ENCODE assay signal across 20 cellular contexts in the genomic region with DNA sequence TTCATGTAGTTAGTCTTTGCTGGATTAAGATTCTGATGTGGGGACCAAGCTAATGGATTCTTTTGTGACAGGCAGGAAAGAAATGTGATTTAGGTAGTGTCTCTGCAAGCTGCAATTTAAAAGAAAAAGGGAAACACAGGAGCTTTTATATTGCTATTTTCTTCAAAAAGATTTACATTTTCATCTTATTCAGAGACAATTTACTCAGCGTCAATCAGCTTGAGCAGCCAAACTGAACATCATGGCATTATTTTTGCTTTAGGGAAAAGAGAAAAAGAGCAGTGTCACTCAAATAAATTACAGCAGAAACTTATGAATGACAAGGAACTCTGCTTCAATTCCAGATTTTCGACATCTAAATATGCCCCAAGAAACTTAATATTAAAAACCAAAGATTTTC.
"Had no signal": no experiment of that assay in that cellular context is flagged by ENCODE, and none has a peak within 500 bp of the region (broad histone marks: within the 10 kb centered on the region; RNA-seq: fewer than 3 reads in every experiment).

No MANE protein-coding gene starts in this region.

- ATAC-seq: foreskin keratinocyte, gastrocnemius medialis, heart right ventricle, left cardiac atrium, left lung, left ventricle myocardium superior, lower lobe of right lung had no signal

- H3K27ac ChIP-seq: colonic mucosa, dorsolateral prefrontal cortex, esophagus muscularis mucosa, foreskin keratinocyte, gastrocnemius medialis, heart right ventricle, left lung, lower lobe of right lung had no signal

- H3K27me3 ChIP-seq: colonic mucosa, dorsolateral prefrontal cortex, esophagus muscularis mucosa, foreskin keratinocyte, gastrocnemius medialis, heart right ventricle, left lung had no signal

- H3K9me3 ChIP-seq: colonic mucosa, esophagus muscularis mucosa, gastrocnemius medialis, heart right ventricle, left lung, lower lobe of right lung had no signal

- H3K4me3 ChIP-seq: colonic mucosa, dorsolateral prefrontal cortex, esophagus muscularis mucosa, gastrocnemius medialis, heart right ventricle, left lung, lower lobe of right lung had no signal

- H3K4me1 ChIP-seq: colonic mucosa, foreskin keratinocyte, gastrocnemius medialis, left lung, lower lobe of right lung had no signal

- DNase-seq: cerebellar nuclear complex; colonic mucosa; cortex of kidney; dermis blood vessel endothelial cell; dorsolateral prefrontal cortex; effector CD4-positive, alpha-beta T cell; effector memory CD4-positive, alpha-beta T cell; foreskin keratinocyte; gastrocnemius medialis; glutamatergic neuron; head of caudate nucleus; heart right ventricle; hippocampal formation; left cardiac atrium; left lung; left ventricle myocardium superior; lower lobe of right lung; mesenchymal stem cell; midbrain had no signal

- H3K36me3 ChIP-seq: colonic mucosa, esophagus muscularis mucosa, gastrocnemius medialis, heart right ventricle, left lung, lower lobe of right lung had no signal
